20 cellular contexts compared by ENCODE assay signal in the genomic region with DNA sequence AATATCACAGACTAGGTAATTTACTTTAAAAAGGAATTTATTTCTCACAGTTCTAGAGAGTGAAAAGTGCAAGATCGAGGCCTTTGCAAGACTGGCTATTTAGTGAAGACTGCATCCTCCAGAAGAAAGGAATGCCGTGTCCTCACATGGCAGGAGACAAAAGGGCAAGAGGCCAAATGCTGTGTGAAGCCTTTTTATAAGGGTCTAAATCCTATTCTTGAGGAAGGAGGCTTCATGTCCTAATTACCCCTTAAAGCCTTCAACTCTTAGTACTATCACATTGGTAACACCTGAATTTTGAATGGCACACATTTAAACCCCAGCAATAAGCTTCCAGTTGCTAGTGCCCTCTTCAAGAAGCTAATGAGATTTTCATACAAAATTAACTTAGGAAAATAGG.
DNase-seq lines count a peak whose midpoint lies in the region; TF ChIP-seq lines count a peak whose summit lies in the region.
"Had no signal": no experiment of that assay in that cellular context is flagged by ENCODE, and none has a peak within 500 bp of the region (broad histone marks: within the 10 kb centered on the region; RNA-seq: fewer than 3 reads in every experiment).

No MANE protein-coding gene starts in this region.

- no peak overlapping the region for H3K14ac ChIP-seq in neuronal stem cell (ENCODE audit: low read length)

- peak overlapping the region; percentile 79 for H3K27ac ChIP-seq in neuronal stem cell (replicated peaks; ENCODE audit: low read length)
- H3K27ac ChIP-seq in stomach = no peak overlapping the region
- H3K27ac ChIP-seq: BLaER1 had no signal

- H3K79me1 ChIP-seq in neuronal stem cell (ENCODE audit: low read depth, low read length) = no peaks in the 10 kb centered on the region

- peaks cover 15% of the 10 kb centered on the region for H3K4me1 Mint-ChIP-seq in nephron progenitor cell
- H3K4me1 Mint-ChIP-seq: CD14-positive monocyte; CD4-positive, alpha-beta memory T cell; CD4-positive, CD25-positive, alpha-beta regulatory T cell; CD8-positive, alpha-beta memory T cell had no signal

- intact Hi-C loops in stomach (cut with DNase I; ENCODE audit: low total_unique reads) = no loop called here
- intact Hi-C loops in posterior vena cava (cut with DNase I) = no loop called here

- H2BK15ac ChIP-seq in neuronal stem cell (ENCODE audit: low read length) = no peak overlapping the region

- TF ChIP-seq CTCF in nephron progenitor cell (IDR thresholded peaks at IDR 0.05) (no peak), stomach (IDR thresholded peaks at IDR 0.05) (no peak)

- H4K91ac ChIP-seq in neuronal stem cell (ENCODE audit: low read depth, low read length, poor library complexity) = no peak overlapping the region

- no peak overlapping the region for H4K8ac ChIP-seq in neuronal stem cell (ENCODE audit: low read depth, low read length)

- H3K9me3 ChIP-seq in neuronal stem cell (replicated peaks in 1 of 2; ENCODE audit: control insufficient read depth in 2 of 2, insufficient read depth in 1 of 2, low read depth in 1 of 2, low read length in 2 of 2) (peaks cover 0 to 3% of the 10 kb centered on the region in 2 donors), stomach (no peaks in the 10 kb centered on the region)
- H3K9me3 ChIP-seq: BE2C had no signal

- H3K36me3 ChIP-seq in neuronal stem cell (replicated peaks in 1 of 2; ENCODE audit: control insufficient read depth in 2 of 2, insufficient read depth in 2 of 2, low read length in 2 of 2) (no peaks in the 10 kb centered on the region), stomach (no peaks in the 10 kb centered on the region)
- H3K36me3 ChIP-seq: BE2C, BLaER1 had no signal

- no peak overlapping the region for H2BK5ac ChIP-seq in neuronal stem cell (ENCODE audit: low read length)

- H3K4me3 ChIP-seq in neuronal stem cell (ENCODE audit: low read length in 2 of 2) (no peak overlapping the region), stomach (no peak overlapping the region)
- H3K4me3 ChIP-seq: BLaER1 had no signal

- peaks cover 23% of the 10 kb centered on the region for H3K9me3 Mint-ChIP-seq in nephron progenitor cell

- no peak overlapping the region for H3K4me3 Mint-ChIP-seq in nephron progenitor cell
- H3K4me3 Mint-ChIP-seq: CD14-positive monocyte; CD4-positive, alpha-beta memory T cell; CD4-positive, CD25-positive, alpha-beta regulatory T cell; CD8-positive, alpha-beta memory T cell had no signal

- no peaks in the 10 kb centered on the region for H3K27me3 ChIP-seq in neuronal stem cell (ENCODE audit: control insufficient read depth in 3 of 3, insufficient read depth in 3 of 3, low read depth in 1 of 3, low read length in 3 of 3)
- no peaks in the 10 kb centered on the region for H3K27me3 ChIP-seq in stomach
- H3K27me3 ChIP-seq: BE2C, BLaER1 had no signal

- no peak for TF ChIP-seq EP300 in stomach (IDR thresholded peaks at IDR 0.05)

- H2BK12ac ChIP-seq in neuronal stem cell (ENCODE audit: low read length) = no peak overlapping the region

- no peak overlapping the region for H3K4me2 ChIP-seq in neuronal stem cell (ENCODE audit: insufficient read depth, low read length, poor library complexity, severe bottlenecking)
- H3K4me2 ChIP-seq: BLaER1 had no signal

- H3K4me1 ChIP-seq in neuronal stem cell (ENCODE audit: control insufficient read depth in 2 of 2, insufficient read depth in 1 of 2, low read depth in 1 of 2, low read length in 2 of 2) (peaks cover 3 to 4% of the 10 kb centered on the region in 2 donors), stomach (no peaks in the 10 kb centered on the region)
- H3K4me1 ChIP-seq: BE2C, BLaER1 had no signal

- H2AK5ac ChIP-seq in neuronal stem cell (ENCODE audit: low read depth, low read length) = no peak overlapping the region

- H3K18ac ChIP-seq in neuronal stem cell (ENCODE audit: low read length) = no peak overlapping the region

- no peak overlapping the region for H3K4ac ChIP-seq in neuronal stem cell (ENCODE audit: low read length)

- TF ChIP-seq POLR2A in stomach (IDR thresholded peaks at IDR 0.05) = no peak

- H2BK120ac ChIP-seq in neuronal stem cell (ENCODE audit: low read depth, low read length) = no peak overlapping the region

- no peak overlapping the region for H2AFZ ChIP-seq in neuronal stem cell (ENCODE audit: low read length)

- H3K27me3 Mint-ChIP-seq in nephron progenitor cell (ENCODE audit: low read depth, poor library complexity) = no peaks in the 10 kb centered on the region
- H3K27me3 Mint-ChIP-seq: CD4-positive, alpha-beta memory T cell; CD4-positive, CD25-positive, alpha-beta regulatory T cell; CD8-positive, alpha-beta memory T cell had no signal

- no peak overlapping the region for H3K9ac ChIP-seq in neuronal stem cell (ENCODE audit: low read depth, low read length, poor library complexity)
- H3K9ac ChIP-seq: BLaER1 had no signal

- WGBS in neuronal stem cell (ENCODE audit: extremely low coverage in 2 of 2, insufficient read length in 2 of 2, insufficient replicate concordance in 1 of 2), 2 donors = no CpG with 5 or more reads among the region's 2 CpGs
- WGBS in stomach, 5 donors = 69 to 86% (median 79%) methylated on average over 2 of the region's 2 CpGs

- H3K36me3 Mint-ChIP-seq in nephron progenitor cell (ENCODE audit: low read depth) = peaks cover 13% of the 10 kb centered on the region
- H3K36me3 Mint-ChIP-seq: CD14-positive monocyte; CD4-positive, alpha-beta memory T cell; CD4-positive, CD25-positive, alpha-beta regulatory T cell; CD8-positive, alpha-beta memory T cell had no signal

- H3K27ac Mint-ChIP-seq in nephron progenitor cell = peak overlapping the region; percentile 38
- H3K27ac Mint-ChIP-seq: CD14-positive monocyte; CD4-positive, alpha-beta memory T cell; CD4-positive, CD25-positive, alpha-beta regulatory T cell had no signal

- H3K23ac ChIP-seq in neuronal stem cell (ENCODE audit: low read depth, low read length, poor library complexity) = no peak overlapping the region

- DNase-seq in NCI-H82 (lab: John Stamatoyannopoulos, UW) (peak; percentile 86), nephron progenitor cell (no peak), neuronal stem cell (ENCODE audit: low spot score) (peak; percentile 24), stomach (no peak), DMS153 (lab: John Stamatoyannopoulos, UW) (no peak), posterior vena cava (ENCODE audit: low spot score) (no peak), NCI-H2227 treated with DMSO at 0.1 percent for 48 hours (lab: John Stamatoyannopoulos, UW) (no peak)
- DNase-seq: 8988T; ACHN; BE2C; C1 segment of cervical spinal cord; CD4-positive, alpha-beta memory T cell; CD4-positive, CD25-positive, alpha-beta regulatory T cell; CD8-positive, alpha-beta memory T cell; COR-L47; DMS 273 treated with DMSO at 0.1 percent for 48 hours; DMS79 treated with DMSO at 0.1 percent for 48 hours; GF-D8 had no signal

Comparison
In these comparisons a context has a peak if more than half of its experiments do, and no peak if none do; other contexts are left out.
1. DNase-seq: peak in NCI-H82 (single experiment) and neuronal stem cell (single experiment); none in nephron progenitor cell (single experiment), stomach (single experiment), DMS153 (single experiment), posterior vena cava (single experiment) and NCI-H2227 treated with DMSO at 0.1 percent for 48 hours (single experiment).